Comparison of ENCODE assay signal across 20 cellular contexts in genomic region chr3:141863497-141863896, GRCh38. TPM values are rescaled to one million over a fixed set of nuclear protein-coding genes. Genes with fewer than 3 reads are reported as not detected.
A peak's percentile ranks its signal among the peaks of the same experiment; 100 is the strongest.
DNase-seq lines count a peak whose midpoint lies in the region; ATAC-seq, FAIRE-seq and TF ChIP-seq lines count a peak whose summit lies in the region.
"Had no signal": no experiment of that assay in that cellular context is flagged by ENCODE, and none has a peak within 500 bp of the region (broad histone marks: within the 10 kb centered on the region; RNA-seq: fewer than 3 reads in every experiment).

No MANE protein-coding gene starts in this region.

- CTCF ChIA-PET in HepG2 (lab: Yijun Ruan, JAX; ENCODE audit: low intra/inter-chr PET ratio, low total read pairs): no interaction called here

- no peak for FAIRE-seq in HepG2 (lab: Jason Lieb, UNC)
- FAIRE-seq: small intestine had no signal

- TF ChIP-seq EP300 in HepG2 (IDR thresholded peaks at IDR 0.05; ENCODE audit: low read depth in 2 of 2, low read length in 2 of 2) (no peak), HepG2 (CRISPR knock-in tag; IDR thresholded peaks at IDR 0.05; ENCODE audit: borderline replicate concordance) (no peak)

- H3K9me3 ChIP-seq in right lobe of liver: no peaks in the 10 kb centered on the region
- H3K9me3 ChIP-seq in HepG2 (ENCODE audit: low read length): no peaks in the 10 kb centered on the region
- no peaks in the 10 kb centered on the region for H3K9me3 ChIP-seq in upper lobe of right lung
- H3K9me3 ChIP-seq: Peyer's patch, prostate gland had no signal

- POLR2A ChIA-PET in HepG2 (lab: Yijun Ruan, JAX): no interaction called here

- BruUV-seq in HepG2 (replicated peaks; lab: Mats Ljungman, UMichigan): no TSS peak

- DNase-seq in right lobe of liver (no peak), HepG2 (ENCODE audit: low spot score) (no peak), SKM-1 treated with dmso at 0.1 percent for 144 hours (lab: John Stamatoyannopoulos, UW; ENCODE audit: unreplicated experiment) (peak; percentile 83), fibroblast of gingiva (ENCODE audit: low read depth) (peak; percentile 79), upper lobe of right lung (no peak), foreskin keratinocyte (no peak), HT-29 (ENCODE audit: low spot score) (no peak)
- DNase-seq: activated CD4-positive, alpha-beta T cell treated with anti-CD3 and anti-CD28 coated beads for 36 hours; activated CD8-positive, alpha-beta memory T cell treated with anti-CD3 and anti-CD28 coated beads, Interleukin-2, amount 10 ng/mL, durations not matched to agents 7 days and 5 days; C1 segment of cervical spinal cord; H9; NCI-H1436; NCI-H2171; NCI-H774; Peyer's patch; small intestine; stimulated activated naive CD4-positive, alpha-beta T cell had no signal

- no peaks in the 10 kb centered on the region for H3K4me1 ChIP-seq in right lobe of liver
- peaks cover 26% of the 10 kb centered on the region for H3K4me1 ChIP-seq in HepG2 (ENCODE audit: insufficient read depth, low read length)
- H3K4me1 ChIP-seq in upper lobe of right lung: peaks cover 12% of the 10 kb centered on the region
- H3K4me1 ChIP-seq in foreskin keratinocyte: no peaks in the 10 kb centered on the region
- H3K4me1 ChIP-seq: prostate gland had no signal

- no peak for TF ChIP-seq CTCF in right lobe of liver (IDR thresholded peaks at IDR 0.05)
- no peak for TF ChIP-seq CTCF in HepG2 (CRISPR knock-in tag; IDR thresholded peaks at IDR 0.05)
- no peak for TF ChIP-seq CTCF in upper lobe of right lung (IDR thresholded peaks at IDR 0.05)
- TF ChIP-seq CTCF in foreskin keratinocyte (conservative IDR thresholded peaks at IDR 0.05): no peak

- no peaks in the 10 kb centered on the region for H3K79me2 ChIP-seq in HepG2 (ENCODE audit: insufficient read depth, low read length)

- H3K27me3 ChIP-seq in right lobe of liver: no peaks in the 10 kb centered on the region
- H3K27me3 ChIP-seq in HepG2 (ENCODE audit: control insufficient read depth in 1 of 2, insufficient read depth in 2 of 2, low read length in 2 of 2): 0 out of 5 replicates have a peak, but pooled peaks cover 0 to 3% of the 10 kb centered on the region in 2 experiments
- no peaks in the 10 kb centered on the region for H3K27me3 ChIP-seq in upper lobe of right lung
- H3K27me3 ChIP-seq in foreskin keratinocyte: no peaks in the 10 kb centered on the region
- H3K27me3 ChIP-seq: Peyer's patch had no signal

- no peak for TF ChIP-seq POLR2A in right lobe of liver (IDR thresholded peaks at IDR 0.05)
- no peak for TF ChIP-seq POLR2A in HepG2 (IDR thresholded peaks at IDR 0.05; ENCODE audit: insufficient read depth in 1 of 2, low read depth in 2 of 2, low read length in 2 of 2)

- WGBS in right lobe of liver (ENCODE audit: insufficient coverage, low coverage, low lambda C conversion rate, missing lambda C conversion rate): 9% methylated on average over 1 of the region's 1 CpG
- 3% methylated on average over 1 of the region's 1 CpG for WGBS in HepG2 (ENCODE audit: low lambda C conversion rate)

- H3K36me3 ChIP-seq in right lobe of liver: no peaks in the 10 kb centered on the region
- H3K36me3 ChIP-seq in HepG2 (replicated peaks in 1 of 2; ENCODE audit: control insufficient read depth in 1 of 2, insufficient read depth in 2 of 2, low read length in 2 of 2): no peaks in the 10 kb centered on the region
- H3K36me3 ChIP-seq in upper lobe of right lung: no peaks in the 10 kb centered on the region
- H3K36me3 ChIP-seq: Peyer's patch, prostate gland had no signal

- H2AFZ ChIP-seq in HepG2 (ENCODE audit: low read length): no peak overlapping the region

- H3K4me3 ChIP-seq in right lobe of liver (no peak overlapping the region), HepG2 (replicated peaks in 1 of 3; ENCODE audit: insufficient read depth in 1 of 3, low read depth in 2 of 3, low read length in 3 of 3) (no peak overlapping the region), upper lobe of right lung (no peak overlapping the region)
- H3K4me3 ChIP-seq: coronary artery, Peyer's patch, prostate gland had no signal

- in situ Hi-C loops in HepG2 (cut with HindIII; ENCODE audit: extremely low pct_ligation_motif_present, low pct_unique_long_range_greater_than_20kb): no loop called here

- H3K4me2 ChIP-seq in HepG2 (ENCODE audit: low read depth, low read length): no peak overlapping the region

- H3K27ac ChIP-seq in right lobe of liver (no peak overlapping the region), HepG2 (ENCODE audit: extremely low read length, insufficient read depth, low read length) (no peak overlapping the region), upper lobe of right lung (peak overlapping the region; percentile 45), foreskin keratinocyte (no peak overlapping the region)
- H3K27ac ChIP-seq: coronary artery, Peyer's patch, prostate gland had no signal

- H3K9ac ChIP-seq in HepG2 (ENCODE audit: insufficient read depth, low read depth, low read length): no peak overlapping the region

- H4K20me1 ChIP-seq in HepG2 (ENCODE audit: insufficient read depth, low read length): no peaks in the 10 kb centered on the region

- intact Hi-C loops in right lobe of liver (cut with DNase I): no loop called here
- intact Hi-C loops in HepG2 (cut with micrococcal nuclease; ENCODE audit: unreplicated experiment): no loop called here
- intact Hi-C loops in upper lobe of right lung (cut with DNase I): no loop called here

- ATAC-seq in right lobe of liver (peak in 3 of 4 donors; percentile 26 to 56 (median 30)), HepG2 (no peak), upper lobe of right lung (peak; percentile 51), foreskin keratinocyte (no peak), HG02571 (IDR thresholded peaks at IDR 0.05; ENCODE audit: unreplicated experiment) (no peak)
- ATAC-seq: activated CD4-positive, alpha-beta T cell treated with anti-CD3 and anti-CD28 coated beads for 36 hours; activated CD8-positive, alpha-beta memory T cell treated with anti-CD3 and anti-CD28 coated beads, Interleukin-2, amount 10 ng/mL, durations not matched to agents 7 days and 5 days had no signal

- TF ChIP-seq RAD21 in HepG2 (CRISPR knock-in tag; IDR thresholded peaks at IDR 0.05): no peak

TF ChIP-seq in HepG2, 621 proteins besides CTCF, POLR2A, EP300 and RAD21:
- no peak for TF ChIP-seq KDM1A (CRISPR knock-in tag; IDR thresholded peaks at IDR 0.05)
- TF ChIP-seq ZNF501 (CRISPR knock-in tag; IDR thresholded peaks at IDR 0.05): no peak
- TF ChIP-seq HHEX (CRISPR knock-in tag; IDR thresholded peaks at IDR 0.05): no peak
- no peak for TF ChIP-seq SALL2 (CRISPR knock-in tag; IDR thresholded peaks at IDR 0.05)
- TF ChIP-seq ZBTB3 (CRISPR knock-in tag; IDR thresholded peaks at IDR 0.05; ENCODE audit: borderline replicate concordance, low read depth): no peak

RNA-seq across cellular contexts. Expression of gene ATP1B3, which starts 12.9 kb away (rescaled TPM):
- total RNA-seq in right lobe of liver (10 to 100 TPM in 3 of 6 experiments, 1 to 10 TPM in 3; 6.6 to 19.4 (median 9.3) TPM), HepG2 (2016; rRNA removed; fragmentation: Illumina TruSeq; extraction: Trizol) (61.6 and 84.3 TPM in 2 replicates), upper lobe of right lung (161 TPM), foreskin keratinocyte (129 and 156 TPM in 2 replicates)
- total RNA-seq in HepG2 (2016; cell fraction: cytosol; rRNA removed; fragmentation: Illumina TruSeq; extraction: Trizol; ENCODE audit: low read depth): 17.6 and 23.7 TPM in 2 replicates
- 60.7 and 84.6 TPM in 2 replicates for total RNA-seq in HepG2 (2016; cell fraction: insoluble cytoplasmic fraction; rRNA removed; fragmentation: Illumina TruSeq; extraction: Trizol)
- 41.4 and 48.2 TPM in 2 replicates for total RNA-seq in HepG2 (2016; cell fraction: membrane; rRNA removed; fragmentation: Illumina TruSeq; extraction: Trizol)
- 107 and 136 TPM in 2 replicates for total RNA-seq in HepG2 (2016; cell fraction: nucleus; rRNA removed; fragmentation: Illumina TruSeq; extraction: Trizol)
- polyA plus RNA-seq in HepG2 (2011; rRNA removed) (65.8 and 93.6 TPM in 2 replicates), foreskin keratinocyte (185 and 222 TPM in 2 replicates)
- polyA plus RNA-seq in HepG2 (2011; cell fraction: cytosol; rRNA removed): 60.4 and 102 TPM in 2 replicates
- polyA plus RNA-seq in HepG2 (2011; cell fraction: nucleus; rRNA removed): 27.5 and 41.2 TPM in 2 replicates
- polyA plus RNA-seq in HepG2 (2012): 108 TPM in 2 replicates
- polyA plus RNA-seq in HepG2 (2016; cell fraction: cytosol; fragmentation: Illumina TruSeq; extraction: Trizol; ENCODE audit: low read depth): 33.3 and 33.4 TPM in 2 replicates
- 90.6 and 101 TPM in 2 replicates for polyA plus RNA-seq in HepG2 (2016; cell fraction: insoluble cytoplasmic fraction; fragmentation: Illumina TruSeq; extraction: Trizol; ENCODE audit: low read depth)
- 46.3 and 50.2 TPM in 2 replicates for polyA plus RNA-seq in HepG2 (2016; cell fraction: membrane; fragmentation: Illumina TruSeq; extraction: Trizol; ENCODE audit: low read depth)
- 276 and 302 TPM in 2 replicates for polyA plus RNA-seq in HepG2 (2016; cell fraction: nucleus; fragmentation: Illumina TruSeq; extraction: Trizol; ENCODE audit: insufficient read depth, low read depth)
- polyA minus RNA-seq in HepG2 (2011; rRNA and poly(A)+ RNA removed; ENCODE audit: low replicate concordance): 36.0 and 221 TPM in 2 replicates
- 33.3 and 35.0 TPM in 2 replicates for polyA minus RNA-seq in HepG2 (2011; cell fraction: cytosol; rRNA and poly(A)+ RNA removed)
- polyA minus RNA-seq in HepG2 (2011; cell fraction: nucleus; rRNA and poly(A)+ RNA removed): 20.1 and 20.8 TPM in 2 replicates
- total RNA-seq in HT-29 (2014; rRNA removed; shearing (Covaris generic)): 25.5 and 35.7 TPM in 2 replicates

Comparison
In these comparisons a context has a peak if more than half of its experiments do, and no peak if none do; other contexts are left out.
1. ATAC-seq: peak in right lobe of liver (3 of 4) and upper lobe of right lung (single experiment); none in HepG2 (single experiment), foreskin keratinocyte (single experiment) and HG02571 (single experiment).
2. DNase-seq: peak in SKM-1 treated with dmso at 0.1 percent for 144 hours (single experiment) and fibroblast of gingiva (single experiment); none in right lobe of liver (0 of 3), HepG2 (single experiment), upper lobe of right lung (single experiment), foreskin keratinocyte (0 of 2) and HT-29 (single experiment).